In genomic region chr5:152912924-152913323, GRCh38 we compare ENCODE assay signal across 8 cellular contexts.
"Had no signal": no experiment of that assay in that cellular context is flagged by ENCODE, and none has a peak within 500 bp of the region (broad histone marks: within the 10 kb centered on the region; RNA-seq: fewer than 3 reads in every experiment).

No MANE protein-coding gene starts in this region.

- DNase-seq: GM23248, GOT3, H7, H9, HCEC 1CT, HFFc6 had no signal

- H3K36me3 ChIP-seq: HAP-1 had no signal

- H3K9me3 ChIP-seq: HAP-1 had no signal

- H3K27ac ChIP-seq: GM23248 had no signal

- H3K4me1 ChIP-seq: HAP-1 had no signal

- H3K4me3 ChIP-seq: GM23248, GM23338, HAP-1 had no signal
